Comparison of ENCODE assay signal across 27 cellular contexts in the genomic region with DNA sequence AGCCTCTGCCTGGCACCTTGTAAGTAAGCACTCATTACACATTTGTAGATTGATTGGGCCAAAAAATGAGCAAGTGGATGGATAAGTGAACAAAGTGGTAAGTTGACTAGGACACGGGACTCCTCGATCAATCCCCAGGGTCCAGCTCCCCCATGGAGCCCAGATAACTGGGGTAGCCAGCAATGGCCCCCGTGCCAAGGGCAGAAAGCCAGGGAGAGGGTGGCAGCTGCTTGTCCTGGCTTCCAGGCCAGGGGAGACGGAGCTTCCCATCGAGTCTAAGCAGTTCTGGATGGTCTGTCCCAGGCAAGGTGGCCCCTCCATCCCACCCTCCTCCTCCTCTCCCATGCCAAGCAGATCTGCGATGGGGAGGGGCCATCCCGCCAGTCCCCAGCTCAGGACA.
DNase-seq lines count a peak whose midpoint lies in the region; ATAC-seq and TF ChIP-seq lines count a peak whose summit lies in the region.
"Had no signal": no experiment of that assay in that cellular context is flagged by ENCODE, and none has a peak within 500 bp of the region (broad histone marks: within the 10 kb centered on the region; RNA-seq: fewer than 3 reads in every experiment).

No MANE protein-coding gene starts in this region.

- H3K4me3 Mint-ChIP-seq in activated CD4-positive, alpha-beta T cell treated with anti-CD3 and anti-CD28 coated beads for 36 hours = no peak overlapping the region
- H3K4me3 Mint-ChIP-seq: activated CD4-positive, alpha-beta T cell treated with anti-CD3 and anti-CD28 coated beads, Interleukin-2, amount 10 ng/mL, durations not matched to agents 24 days and 14 days; activated CD8-positive, alpha-beta memory T cell treated with anti-CD3 and anti-CD28 coated beads, Interleukin-2, amount 10 ng/mL, durations not matched to agents 7 days and 5 days; activated naive CD8-positive, alpha-beta T cell; dendritic cell treated with granulocyte-macrophage colony-stimulating factor and Interleukin-4, amounts not matched to agents 40 ng/mL and 50 ng/mL, for 4 days; stimulated activated naive B cell treated with anti-CD40 and anti-IgM and Interleukin-4, amounts not matched to agents 10 μg/mL and 1 μg/mL and 100 μg/mL, for 72 hours; T-helper 17 cell had no signal

- H3K27me3 Mint-ChIP-seq in activated CD4-positive, alpha-beta T cell treated with anti-CD3 and anti-CD28 coated beads for 36 hours = no peaks in the 10 kb centered on the region
- H3K27me3 Mint-ChIP-seq: activated naive CD8-positive, alpha-beta T cell had no signal

- H3K36me3 Mint-ChIP-seq in activated CD4-positive, alpha-beta T cell treated with anti-CD3 and anti-CD28 coated beads for 36 hours (ENCODE audit: low read depth) = no peaks in the 10 kb centered on the region
- H3K36me3 Mint-ChIP-seq: activated CD8-positive, alpha-beta memory T cell treated with anti-CD3 and anti-CD28 coated beads, Interleukin-2, amount 10 ng/mL, durations not matched to agents 7 days and 5 days; activated naive CD8-positive, alpha-beta T cell had no signal

- H4K91ac ChIP-seq in trophoblast cell (ENCODE audit: low read depth, low read length) = peak overlapping the region; percentile 96

- peak overlapping the region; percentile 24 for H2AFZ ChIP-seq in trophoblast cell (ENCODE audit: insufficient read depth, low read length, poor library complexity)

- peak overlapping the region; percentile 94 for H2AK5ac ChIP-seq in trophoblast cell (ENCODE audit: low read length)

- intact Hi-C loops in right cardiac atrium (cut with DNase I) = loop anchor here in 1 of 4 donors (10.0 kb wide), 1 partner anchor 89 kb away; the partner anchor contains the start of gene SPSB1
- intact Hi-C loops in tibial artery (cut with DNase I; ENCODE audit: low total_unique reads) = no loop called here
- intact Hi-C loops in activated CD4-positive, alpha-beta T cell treated with anti-CD3 and anti-CD28 coated beads for 36 hours (cut with DNase I, micrococcal nuclease) = no loop called here

- no peaks in the 10 kb centered on the region for H3K4me1 Mint-ChIP-seq in activated CD4-positive, alpha-beta T cell treated with anti-CD3 and anti-CD28 coated beads for 36 hours
- H3K4me1 Mint-ChIP-seq: T-helper 17 cell had no signal

- peak overlapping the region; percentile 92 for H2BK120ac ChIP-seq in trophoblast cell (ENCODE audit: insufficient read depth, low read length, poor library complexity)

- peak overlapping the region; percentile 23 for H4K8ac ChIP-seq in trophoblast cell (ENCODE audit: low read depth, low read length)

- H3K9me3 ChIP-seq in right cardiac atrium (ENCODE audit: control insufficient read depth, low read length) = no peaks in the 10 kb centered on the region
- H3K9me3 ChIP-seq in trophoblast cell (ENCODE audit: insufficient read depth, low read depth, low read length) = peaks cover 5% of the 10 kb centered on the region
- no peaks in the 10 kb centered on the region for H3K9me3 ChIP-seq in tibial artery
- H3K9me3 ChIP-seq: lower lobe of right lung, MG63, pancreas, SJSA1, tibial nerve had no signal

- H3K9ac ChIP-seq in trophoblast cell (ENCODE audit: low read length) = no peak overlapping the region

- no peak for TF ChIP-seq CTCF in tibial artery (IDR thresholded peaks at IDR 0.05)

- DNase-seq in caudate nucleus (lab: John Stamatoyannopoulos, UW) = peak in 12 of 61 donors; percentile 5 to 61 (median 20)
- no peak for DNase-seq in right cardiac atrium
- DNase-seq in trophoblast cell = no peak
- DNase-seq in tibial artery = no peak
- no peak for DNase-seq in activated CD4-positive, alpha-beta T cell treated with anti-CD3 and anti-CD28 coated beads for 36 hours
- no peak for DNase-seq in NCI-H526 treated with DMSO at 0.1 percent for 48 hours (lab: John Stamatoyannopoulos, UW)
- DNase-seq in activated CD4-positive, CD25-positive, alpha-beta regulatory T cell treated with anti-CD3 and anti-CD28 coated beads, Interleukin-2, amount 50 U/mL, for 72 hours = no peak
- DNase-seq: activated CD4-positive, alpha-beta T cell treated with anti-CD3 and anti-CD28 coated beads, Interleukin-2, amount 10 ng/mL, durations not matched to agents 24 days and 14 days; activated CD8-positive, alpha-beta memory T cell treated with anti-CD3 and anti-CD28 coated beads, Interleukin-2, amount 10 ng/mL, durations not matched to agents 7 days and 5 days; AML-193; GF-D8; lower lobe of right lung; MG63; NCI-H1417; NCI-H2107; pancreas; stimulated activated CD4-positive, alpha-beta T cell treated with anti-CD3 and anti-CD28 coated beads, Interleukin-2, amount 100 ng/mL, for 48 hours; stimulated activated naive B cell treated with anti-CD40 and anti-IgM and Interleukin-4, amounts not matched to agents 10 μg/mL and 1 μg/mL and 100 μg/mL, for 72 hours; T-helper 17 cell had no signal

- peak overlapping the region; percentile 65 for H2BK5ac ChIP-seq in trophoblast cell (ENCODE audit: low read depth, low read length, poor library complexity)

- peak overlapping the region; percentile 6 for H4K12ac ChIP-seq in trophoblast cell (ENCODE audit: low read depth, low read length)

- H3K27me3 ChIP-seq in right cardiac atrium (ENCODE audit: control insufficient read depth, insufficient read depth) (no peaks in the 10 kb centered on the region), trophoblast cell (ENCODE audit: insufficient read depth, low read length) (no peaks in the 10 kb centered on the region), tibial artery (no peaks in the 10 kb centered on the region)
- H3K27me3 ChIP-seq: MG63, pancreas, SJSA1, tibial nerve had no signal

- H3K79me2 ChIP-seq in trophoblast cell (ENCODE audit: control insufficient read depth, insufficient read depth, low read length, poor library complexity) = peaks cover 8% of the 10 kb centered on the region

- H2BK12ac ChIP-seq in trophoblast cell (ENCODE audit: low read length) = peak overlapping the region; percentile 86

- H3K4me1 ChIP-seq in right cardiac atrium (ENCODE audit: control insufficient read depth, insufficient read depth, low read length) = peaks cover 8% of the 10 kb centered on the region
- peaks cover 40% of the 10 kb centered on the region in 2 experiments for H3K4me1 ChIP-seq in trophoblast cell (ENCODE audit: control insufficient read depth in 1 of 2, insufficient read depth in 2 of 2, low read length in 2 of 2)
- H3K4me1 ChIP-seq in tibial artery = peaks cover 0 to 88% (median 58%) of the 10 kb centered on the region in 4 donors
- H3K4me1 ChIP-seq: lower lobe of right lung, pancreas had no signal

- H3K79me1 ChIP-seq in trophoblast cell (ENCODE audit: low read length) = peaks cover 55% of the 10 kb centered on the region

- H3K4me3 ChIP-seq in right cardiac atrium (ENCODE audit: low read length) (no peak overlapping the region), trophoblast cell (ENCODE audit: low read depth, low read length) (no peak overlapping the region), tibial artery (no peak overlapping the region)
- H3K4me3 ChIP-seq: K562, lower lobe of right lung, MG63, pancreas, SJSA1, skin epidermis, tibial nerve had no signal

- peak overlapping the region; percentile 89 for H3K27ac ChIP-seq in caudate nucleus (ENCODE audit: low read depth, low read length)
- peak overlapping the region; percentile 56 for H3K27ac ChIP-seq in right cardiac atrium (ENCODE audit: low read length)
- peak overlapping the region; percentile 56 for H3K27ac ChIP-seq in trophoblast cell (ENCODE audit: low read depth, low read length)
- H3K27ac ChIP-seq in tibial artery = peak overlapping the region; percentile 88 to 90
- H3K27ac ChIP-seq: lower lobe of right lung, pancreas, SJSA1, skin epidermis had no signal

- no peak overlapping the region for H3K27ac Mint-ChIP-seq in activated CD4-positive, alpha-beta T cell treated with anti-CD3 and anti-CD28 coated beads for 36 hours
- H3K27ac Mint-ChIP-seq: activated CD4-positive, alpha-beta T cell treated with anti-CD3 and anti-CD28 coated beads, Interleukin-2, amount 10 ng/mL, durations not matched to agents 24 days and 14 days; activated CD8-positive, alpha-beta memory T cell treated with anti-CD3 and anti-CD28 coated beads, Interleukin-2, amount 10 ng/mL, durations not matched to agents 7 days and 5 days; activated naive CD8-positive, alpha-beta T cell; dendritic cell treated with granulocyte-macrophage colony-stimulating factor and Interleukin-4, amounts not matched to agents 40 ng/mL and 50 ng/mL, for 4 days; stimulated activated naive B cell treated with anti-CD40 and anti-IgM and Interleukin-4, amounts not matched to agents 10 μg/mL and 1 μg/mL and 100 μg/mL, for 72 hours; T-helper 17 cell had no signal

- CTCF ChIA-PET in activated CD4-positive, alpha-beta T cell treated with anti-CD3 and anti-CD28 coated beads for 36 hours (lab: Charles Lee) = interaction anchor here (2.2 kb wide), 1 partner anchor 71 kb away, joined by 6 read pairs; no protein-coding TSS in a partner anchor

- no peaks in the 10 kb centered on the region for H3K9me3 Mint-ChIP-seq in activated CD4-positive, alpha-beta T cell treated with anti-CD3 and anti-CD28 coated beads for 36 hours (ENCODE audit: low read depth)
- H3K9me3 Mint-ChIP-seq: activated CD4-positive, alpha-beta T cell treated with anti-CD3 and anti-CD28 coated beads, Interleukin-2, amount 10 ng/mL, durations not matched to agents 24 days and 14 days had no signal

- POLR2A ChIA-PET in activated CD4-positive, alpha-beta T cell treated with anti-CD3 and anti-CD28 coated beads for 36 hours (lab: Charles Lee) = interaction anchor here (0.6 kb wide), 2 partner anchors 47 to 150 kb away, joined by 3 to 4 read pairs; no protein-coding TSS in a partner anchor

- peak overlapping the region; percentile 60 for H3K4ac ChIP-seq in trophoblast cell (ENCODE audit: low read depth, low read length)

- no peak overlapping the region for H3K4me2 ChIP-seq in trophoblast cell (ENCODE audit: low read length)

- ATAC-seq in right cardiac atrium (no peak), GM21381 (IDR thresholded peaks at IDR 0.05; ENCODE audit: unreplicated experiment) (no peak)
- ATAC-seq in activated CD4-positive, alpha-beta T cell treated with anti-CD3 and anti-CD28 coated beads for 36 hours = no peak
- ATAC-seq: activated CD8-positive, alpha-beta memory T cell treated with anti-CD3 and anti-CD28 coated beads, Interleukin-2, amount 10 ng/mL, durations not matched to agents 7 days and 5 days; HCT116; K562; stimulated activated naive B cell treated with anti-CD40 and anti-IgM and Interleukin-4, amounts not matched to agents 10 μg/mL and 1 μg/mL and 100 μg/mL, for 72 hours; T-helper 17 cell had no signal

- no peak overlapping the region for H3K23ac ChIP-seq in trophoblast cell (ENCODE audit: low read length)

- H3K36me3 ChIP-seq in trophoblast cell (ENCODE audit: control insufficient read depth in 1 of 2, insufficient read depth in 2 of 2, low read length in 2 of 2) (no peaks in the 10 kb centered on the region), tibial artery (no peaks in the 10 kb centered on the region)
- H3K36me3 ChIP-seq: lower lobe of right lung, MG63, pancreas, SJSA1, tibial nerve had no signal

- 69% methylated on average over 7 of the region's 7 CpGs for WGBS in right cardiac atrium
- WGBS in trophoblast cell (ENCODE audit: extremely low coverage, insufficient coverage, insufficient read length) = no CpG with 5 or more reads among the region's 7 CpGs

- H3K14ac ChIP-seq in trophoblast cell (ENCODE audit: low read length) = peak overlapping the region; percentile 71

- peak overlapping the region; percentile 27 for H3K18ac ChIP-seq in trophoblast cell (ENCODE audit: low read length)
